In the genomic region with DNA sequence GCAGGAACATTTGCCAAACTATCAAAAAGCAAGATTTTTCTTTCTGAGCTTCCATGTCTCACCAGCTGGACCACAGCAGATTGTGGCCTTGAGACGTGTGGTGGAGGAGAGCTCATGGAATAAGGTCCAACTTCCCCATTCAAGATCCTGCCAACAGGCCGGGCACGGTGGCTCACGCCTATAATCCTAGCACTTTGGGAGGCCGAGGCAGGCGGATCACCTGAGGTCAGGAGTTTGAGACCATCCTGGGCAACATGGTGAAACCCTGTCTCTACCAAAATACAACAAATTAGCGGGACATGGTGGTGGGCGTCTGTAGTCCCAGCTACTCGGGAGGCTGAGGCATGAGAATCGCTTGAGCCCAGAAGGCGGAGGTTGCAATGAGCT, we compare ENCODE assay signal across 4 cellular contexts. TPM values are rescaled to one million over a fixed set of nuclear protein-coding genes. Genes with fewer than 3 reads are reported as not detected.
"Had no signal": no experiment of that assay in that cellular context is flagged by ENCODE, and none has a peak within 500 bp of the region (broad histone marks: within the 10 kb centered on the region; RNA-seq: fewer than 3 reads in every experiment).

No MANE protein-coding gene starts in this region.

RNA-seq across cellular contexts. Expression of a gene that starts 59.5 kb away (rescaled TPM):
- total RNA-seq: activated B cell treated with CpG ODN at 0.5 μM for 24 hours; activated CD4-positive, alpha-beta memory T cell treated with anti-CD3 and anti-CD28 coated beads for 36 hours; activated naive CD4-positive, alpha-beta T cell treated with anti-CD3 and anti-CD28 coated beads, Interleukin-2, amount 50 U/mL, for 72 hours; activated T-helper 1 cell treated with anti-CD3 and anti-CD28 coated beads, Interleukin-12 subunit alpha, Interleukin-12 subunit beta, Interleukin-2, Interleukin-4 antibody, amounts not matched to agents 30 ng/mL and 10 ng/mL and 1 ng/mL, durations not matched to agents 14 hours and 24 hours and 36 hours had no signal
